8 cellular contexts compared by ENCODE assay signal in genomic region chr17:48106802-48107136, GRCh38. TPM values are rescaled to one million over a fixed set of nuclear protein-coding genes. Genes with fewer than 3 reads are reported as not detected.
DNase-seq lines count a peak whose midpoint lies in the region; ATAC-seq and TF ChIP-seq lines count a peak whose summit lies in the region.

No MANE protein-coding gene starts in this region.

- peaks cover 6% of the 10 kb centered on the region for H3K9me3 Mint-ChIP-seq in activated naive CD4-positive, alpha-beta T cell treated with anti-CD3 and anti-CD28 coated beads for 36 hours
- H3K9me3 Mint-ChIP-seq in memory B cell: no peaks in the 10 kb centered on the region

- intact Hi-C loops in activated naive CD4-positive, alpha-beta T cell treated with anti-CD3 and anti-CD28 coated beads for 36 hours (cut with micrococcal nuclease): loop anchor here (1.0 to 10.0 kb wide), 4 partner anchors 58 to 1088 kb away; partner anchors contain the start of genes NFE2L1, SCRN2 and SP2
- intact Hi-C loops in body of pancreas (cut with DNase I): no loop called here

- H3K4me3 ChIP-seq in body of pancreas (peak overlapping the region; percentile 62 to 69), upper lobe of left lung (peak overlapping the region; percentile 63 to 84 (median 72))

- H3K4me1 ChIP-seq in body of pancreas: peaks cover 21% of the 10 kb centered on the region
- peaks cover 22 to 37% (median 26%) of the 10 kb centered on the region in 4 donors for H3K4me1 ChIP-seq in upper lobe of left lung

- H3K36me3 ChIP-seq in body of pancreas (replicated peaks in 1 of 2; ENCODE audit: insufficient read depth in 1 of 2, low read depth in 2 of 2): no peaks in the 10 kb centered on the region
- no peaks in the 10 kb centered on the region for H3K36me3 ChIP-seq in upper lobe of left lung

- H3K9me3 ChIP-seq in body of pancreas (no peaks in the 10 kb centered on the region), upper lobe of left lung (no peaks in the 10 kb centered on the region)

- H3K36me3 Mint-ChIP-seq in activated naive CD4-positive, alpha-beta T cell treated with anti-CD3 and anti-CD28 coated beads for 36 hours (ENCODE audit: low read depth): no peaks in the 10 kb centered on the region
- H3K36me3 Mint-ChIP-seq in memory B cell: no peaks in the 10 kb centered on the region

- TF ChIP-seq CTCF in body of pancreas (IDR thresholded peaks at IDR 0.05) (no peak), upper lobe of left lung (IDR thresholded peaks at IDR 0.05) (no peak)

- peak overlapping the region; percentile 95 to 98 (median 96) for H3K27ac ChIP-seq in body of pancreas
- peak overlapping the region; percentile 89 to 98 (median 92) for H3K27ac ChIP-seq in upper lobe of left lung

- no peaks in the 10 kb centered on the region for H3K27me3 ChIP-seq in body of pancreas
- no peaks in the 10 kb centered on the region for H3K27me3 ChIP-seq in upper lobe of left lung

- TF ChIP-seq POLR2A in body of pancreas (IDR thresholded peaks at IDR 0.05) (no peak), upper lobe of left lung (IDR thresholded peaks at IDR 0.05) (no peak)

- peaks cover 53% of the 10 kb centered on the region for H3K4me1 Mint-ChIP-seq in activated naive CD4-positive, alpha-beta T cell treated with anti-CD3 and anti-CD28 coated beads for 36 hours (ENCODE audit: low read depth)
- H3K4me1 Mint-ChIP-seq in memory B cell: peaks cover 32% of the 10 kb centered on the region

- DNase-seq in activated naive CD4-positive, alpha-beta T cell treated with anti-CD3 and anti-CD28 coated beads for 36 hours: no peak
- DNase-seq in activated naive CD4-positive, alpha-beta T cell (lab: John Stamatoyannopoulos, UW): no peak
- DNase-seq in body of pancreas (no peak), memory B cell (ENCODE audit: low spot score in 2 of 2) (no peak), upper lobe of left lung (no peak), T-helper 9 cell (no peak), NCI-H2227 treated with DMSO at 0.1 percent for 48 hours (lab: John Stamatoyannopoulos, UW) (no peak)

- no peak overlapping the region for H3K27ac Mint-ChIP-seq in activated naive CD4-positive, alpha-beta T cell treated with anti-CD3 and anti-CD28 coated beads for 36 hours
- peak overlapping the region; percentile 96 for H3K27ac Mint-ChIP-seq in memory B cell

- 37 to 41% methylated on average over 13 of the region's 13 CpGs for WGBS in body of pancreas, 2 donors
- 50% methylated on average over 13 of the region's 13 CpGs for WGBS in upper lobe of left lung, 2 donors

- H3K4me3 Mint-ChIP-seq in activated naive CD4-positive, alpha-beta T cell treated with anti-CD3 and anti-CD28 coated beads for 36 hours: peak overlapping the region; percentile 97
- peak overlapping the region; percentile 95 for H3K4me3 Mint-ChIP-seq in memory B cell

- no peak for TF ChIP-seq EP300 in upper lobe of left lung (IDR thresholded peaks at IDR 0.05)

- CTCF ChIA-PET in activated naive CD4-positive, alpha-beta T cell treated with anti-CD3 and anti-CD28 coated beads for 36 hours (lab: Charles Lee): interaction anchor here (0.6 to 1.4 kb wide), 3 partner anchors 20 to 82 kb away, joined by 3 to 4 read pairs (median 4); no protein-coding TSS in a partner anchor

- ATAC-seq in body of pancreas (no peak), memory B cell (ENCODE audit: low read depth) (no peak), upper lobe of left lung (ENCODE audit: low FRiP score in 2 of 2) (no peak), GM21786 (IDR thresholded peaks at IDR 0.05; ENCODE audit: unreplicated experiment) (no peak)

- no peaks in the 10 kb centered on the region for H3K27me3 Mint-ChIP-seq in activated naive CD4-positive, alpha-beta T cell treated with anti-CD3 and anti-CD28 coated beads for 36 hours (ENCODE audit: low read depth)
- no peaks in the 10 kb centered on the region for H3K27me3 Mint-ChIP-seq in memory B cell

RNA-seq across cellular contexts. Expression of gene SNX11, which starts 0.8 kb away (rescaled TPM):
- 10 to 100 TPM; 20.2 to 23.0 TPM for total RNA-seq in activated naive CD4-positive, alpha-beta T cell treated with anti-CD3 and anti-CD28 coated beads for 36 hours
- total RNA-seq in body of pancreas: 10 to 100 TPM in 1 of 2 donors, 1 to 10 TPM in 1; 5.4 to 10.9 TPM
- 10 to 100 TPM; 19.5 to 27.2 (median 23.7) TPM for total RNA-seq in upper lobe of left lung

RNA-seq across cellular contexts. Expression of gene CBX1, which starts 5.5 kb away (rescaled TPM):
- total RNA-seq in activated naive CD4-positive, alpha-beta T cell treated with anti-CD3 and anti-CD28 coated beads for 36 hours: 10 to 100 TPM; 61.6 to 63.0 TPM
- 10 to 100 TPM; 15.8 to 34.2 TPM for total RNA-seq in body of pancreas
- 10 to 100 TPM; 12.6 to 38.8 (median 28.0) TPM for total RNA-seq in upper lobe of left lung

RNA-seq across cellular contexts. Expression of gene NFE2L1, which starts 58.6 kb away (rescaled TPM):
- total RNA-seq in activated naive CD4-positive, alpha-beta T cell treated with anti-CD3 and anti-CD28 coated beads for 36 hours: 100 to 1,000 TPM in 1 of 2 experiments, 10 to 100 TPM in 1; 95.2 to 102 TPM
- 10 to 100 TPM; 39.4 to 74.2 TPM for total RNA-seq in body of pancreas
- 100 to 1,000 TPM; 105 to 203 (median 148) TPM for total RNA-seq in upper lobe of left lung
